8 cellular contexts compared by ENCODE assay signal in the genomic region with DNA sequence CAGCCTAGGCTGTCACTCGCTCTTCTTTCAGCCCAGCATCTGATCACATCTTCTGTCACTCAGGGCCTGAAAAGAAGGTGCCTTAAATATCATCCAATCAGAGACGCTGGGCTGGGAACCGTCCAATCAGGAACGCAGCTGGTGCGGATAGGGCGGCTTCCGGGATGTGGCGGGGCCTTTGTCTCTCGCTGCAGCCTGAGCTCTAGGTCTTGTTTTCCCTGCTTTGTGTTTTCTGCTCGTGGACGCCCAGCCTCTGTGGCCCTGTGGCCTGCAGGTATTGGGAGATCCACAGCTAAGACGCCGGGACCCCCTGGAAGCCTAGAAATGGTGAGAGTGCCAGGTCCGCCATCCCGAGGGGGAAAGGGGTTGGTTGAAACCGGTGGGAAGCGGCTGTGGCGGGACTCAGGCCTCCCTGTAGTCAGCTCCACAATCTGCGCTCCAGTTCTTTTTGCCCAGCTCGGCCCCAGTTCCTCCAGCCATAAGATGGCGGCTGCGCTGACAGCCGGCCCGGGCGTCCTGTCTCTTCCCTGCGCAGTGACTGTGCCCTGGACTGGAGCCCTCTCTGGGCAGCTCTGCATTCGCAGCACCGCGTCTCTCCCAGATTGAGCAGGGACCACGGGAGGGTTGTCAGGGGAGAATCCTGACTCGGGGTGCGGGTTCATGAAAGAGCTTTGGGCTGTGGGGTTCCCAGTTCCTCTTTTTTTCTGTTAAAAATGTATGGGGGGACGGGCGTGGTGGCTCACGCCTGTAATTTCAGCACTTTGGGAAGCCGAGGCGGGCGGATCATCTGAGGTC. TPM values are rescaled to one million over a fixed set of nuclear protein-coding genes. Genes with fewer than 3 reads are reported as not detected.
DNase-seq lines count a peak whose midpoint lies in the region; ATAC-seq lines count a peak whose summit lies in the region.

ZNF85 (plus strand) TSS at position 175 of the 795 bp plus-strand sequence; CDS start at position 325, 150 bp downstream.

- H3K36me3 ChIP-seq in effector memory CD4-positive, alpha-beta T cell (ENCODE audit: control insufficient read depth, insufficient read depth, low read length), result no peaks in the 10 kb centered on the region

- CTCF ChIA-PET in activated CD8-positive, alpha-beta memory T cell treated with anti-CD3 and anti-CD28 coated beads for 36 hours (lab: Charles Lee), result interaction anchor here (0.7 to 1.0 kb wide), 2 partner anchors 87 to 97 kb away, joined by 3 to 6 read pairs; partner anchors contain the start of gene ZNF430

- H3K9me3 ChIP-seq in effector memory CD4-positive, alpha-beta T cell (ENCODE audit: control insufficient read depth, low read length), result no peaks in the 10 kb centered on the region

- DNase-seq in AG08396 (ENCODE audit: low spot score) (peak; percentile 87), NCI-H748 treated with DMSO at 0.1 percent for 48 hours (lab: John Stamatoyannopoulos, UW) (peak; percentile 74), medulla oblongata (ENCODE audit: extremely low spot score) (peak; percentile 96)
- DNase-seq in effector memory CD4-positive, alpha-beta T cell, result peak; percentile 77 to 86 (median 84)
- DNase-seq in stimulated activated CD4-positive, alpha-beta T cell treated with anti-CD3 and anti-CD28 coated beads, TNF-alpha, amount 100 ng/mL, for 48 hours (ENCODE audit: low read depth in 3 of 3), result peak; percentile 73 to 86 (median 73)

- peak within 1 kb of the TSS; percentile 62 for H3K4me3 ChIP-seq in effector memory CD4-positive, alpha-beta T cell (ENCODE audit: insufficient read depth, low read depth, low read length, poor library complexity, severe bottlenecking)

- H3K4me1 ChIP-seq in effector memory CD4-positive, alpha-beta T cell (ENCODE audit: control insufficient read depth, insufficient read depth, low read length, poor library complexity, severe bottlenecking), result no peaks in the 10 kb centered on the region

- H3K27me3 ChIP-seq in effector memory CD4-positive, alpha-beta T cell (replicated peaks; ENCODE audit: control insufficient read depth, insufficient read depth, low read length, poor library complexity, severe bottlenecking), result no peaks in the 10 kb centered on the region

- H3K27ac ChIP-seq in effector memory CD4-positive, alpha-beta T cell (ENCODE audit: insufficient read depth, low read length, poor library complexity, severe bottlenecking), result peak within 1 kb of the TSS; percentile 55

- POLR2A ChIA-PET in activated CD8-positive, alpha-beta memory T cell treated with anti-CD3 and anti-CD28 coated beads for 36 hours (lab: Charles Lee), result interaction anchor here (0.6 to 2.1 kb wide), 4 partner anchors 76 to 433 kb away, joined by 3 to 10 read pairs (median 6); partner anchors contain the start of genes ZNF431 and ZNF66

- ATAC-seq in GM19023 (IDR thresholded peaks at IDR 0.05; ENCODE audit: unreplicated experiment) (peak; percentile 95), HG03280 (IDR thresholded peaks at IDR 0.05; ENCODE audit: unreplicated experiment) (peak; percentile 98)

RNA-seq across cellular contexts. Expression of gene ZNF85, which starts in this region (rescaled TPM):
- total RNA-seq in activated CD8-positive, alpha-beta memory T cell treated with anti-CD3 and anti-CD28 coated beads for 36 hours, result 10 to 100 TPM; 12.6 to 13.5 TPM

Comparison
In these comparisons a context has a peak if more than half of its experiments do, and no peak if none do; other contexts are left out.
1. Peak in every context shown above with its lines: DNase-seq, ATAC-seq, H3K4me3 ChIP-seq and H3K27ac ChIP-seq.